In the genomic region with DNA sequence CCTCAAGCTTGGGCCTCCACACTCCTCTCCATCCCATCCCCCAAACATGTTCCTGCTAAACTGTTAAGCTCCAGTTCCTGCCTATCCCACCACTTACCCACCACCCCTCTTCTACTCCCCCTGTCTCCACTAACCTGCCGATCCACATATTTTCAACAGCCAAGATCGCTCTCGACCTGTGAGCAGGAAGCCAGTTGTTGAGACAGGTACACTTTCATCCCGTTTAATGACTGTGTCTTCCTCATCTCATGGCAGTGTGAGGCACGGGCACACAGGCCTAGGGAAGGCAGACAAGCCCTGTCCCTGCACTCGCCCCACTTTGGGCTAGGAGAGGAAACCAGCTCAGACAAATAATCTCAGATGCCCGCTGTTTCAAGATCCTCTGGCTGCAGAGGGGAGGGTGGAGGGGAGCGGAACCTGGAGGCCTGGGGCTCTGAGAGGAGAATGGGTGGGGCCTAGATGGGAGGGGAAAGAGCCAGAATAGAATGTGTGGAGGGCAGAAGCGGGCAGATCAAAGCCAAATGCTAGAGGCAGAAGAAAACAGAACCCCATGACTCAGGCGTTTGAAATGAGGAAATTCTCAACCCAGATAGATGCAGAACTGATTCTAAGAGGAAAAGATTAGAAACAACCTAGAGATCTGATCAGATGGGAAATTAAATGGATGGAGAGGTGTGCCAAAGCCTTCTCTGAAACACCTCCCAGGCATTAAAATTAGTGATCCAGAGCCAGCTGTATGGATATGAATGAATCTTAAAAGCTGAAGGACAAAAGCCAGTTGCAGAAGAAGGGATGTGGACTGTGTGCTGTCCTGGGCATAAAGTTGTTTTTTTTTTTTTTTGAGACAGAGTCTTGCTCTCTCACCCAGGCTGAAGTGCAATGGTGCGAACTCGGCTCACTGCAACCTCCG, we compare ENCODE assay signal across 1 cellular context.
TF ChIP-seq lines count a peak whose summit lies in the region.

No MANE protein-coding gene starts in this region.

TF ChIP-seq in HepG2, 621 proteins besides CTCF, POLR2A, EP300 and RAD21 (continued from another document and continues in another):
- TF ChIP-seq CREM (IDR thresholded peaks at IDR 0.05) (peak; percentile 31; the same call in 1 of the 2 replicates), CREM (CRISPR knock-in tag; IDR thresholded peaks at IDR 0.05) (no peak), FOSL2 (CRISPR knock-in tag; IDR thresholded peaks at IDR 0.05) (peak; percentile 96), MYC (CRISPR knock-in tag; IDR thresholded peaks at IDR 0.05; ENCODE audit: borderline replicate concordance) (0 out of 2 replicates have a peak, but pooled peaks have one; percentile 25), FOSL1 (CRISPR knock-in tag; IDR thresholded peaks at IDR 0.05; ENCODE audit: borderline replicate concordance) (peak; percentile 84; the same call in 1 of the 2 replicates), PHF8 (CRISPR knock-in tag; IDR thresholded peaks at IDR 0.05) (no peak), ZMYM2 (CRISPR knock-in tag; IDR thresholded peaks at IDR 0.05) (peak; percentile 36; the same call in 1 of the 2 replicates), HNF4A (CRISPR knock-in tag; IDR thresholded peaks at IDR 0.05) (no peak), FOXA3 (CRISPR knock-in tag; IDR thresholded peaks at IDR 0.05) (peak; percentile 37; the same call in 1 of the 2 replicates), ARID2 (CRISPR knock-in tag; IDR thresholded peaks at IDR 0.05; ENCODE audit: borderline replicate concordance) (peak; percentile 75; the same call in 1 of the 2 replicates), TBX2 (CRISPR knock-in tag; IDR thresholded peaks at IDR 0.05; ENCODE audit: borderline replicate concordance) (peak; percentile 84), ZNF432 (CRISPR knock-in tag; IDR thresholded peaks at IDR 0.05; ENCODE audit: borderline replicate concordance) (no peak), SIX4 (CRISPR knock-in tag; IDR thresholded peaks at IDR 0.05) (peak; percentile 18; the same call in 1 of the 2 replicates), ZNF816 (CRISPR knock-in tag; IDR thresholded peaks at IDR 0.05; ENCODE audit: borderline replicate concordance) (no peak), SAFB2 (CRISPR knock-in tag; IDR thresholded peaks at IDR 0.05; ENCODE audit: borderline replicate concordance, low read depth) (no peak), ZNF235 (CRISPR knock-in tag; IDR thresholded peaks at IDR 0.05; ENCODE audit: borderline replicate concordance) (no peak), HNRNPL (IDR thresholded peaks at IDR 0.05; ENCODE audit: low read depth, low read length) (no peak), MEF2D (CRISPR knock-in tag; IDR thresholded peaks at IDR 0.05) (peak; percentile 67; the same call in 1 of the 2 replicates), THAP11 (CRISPR knock-in tag; IDR thresholded peaks at IDR 0.05) (0 out of 2 replicates have a peak, but pooled peaks have one; percentile 31), HMG20A (CRISPR knock-in tag; IDR thresholded peaks at IDR 0.05; ENCODE audit: borderline replicate concordance) (peak; percentile 9; the same call in 1 of the 2 replicates), ZSCAN25 (CRISPR knock-in tag; IDR thresholded peaks at IDR 0.05) (peak; percentile 97), GATAD2A (CRISPR knock-in tag; IDR thresholded peaks at IDR 0.05) (peak; percentile 39; the same call in 1 of the 2 replicates), POLR2AphosphoS5 (IDR thresholded peaks at IDR 0.05; ENCODE audit: low read depth, low read length) (peak; percentile 9; the same call in 1 of the 2 replicates), KDM2A (CRISPR knock-in tag; IDR thresholded peaks at IDR 0.05; ENCODE audit: borderline replicate concordance, low read depth) (peak; percentile 24; the same call in 1 of the 2 replicates), ZNF614 (CRISPR knock-in tag; IDR thresholded peaks at IDR 0.05; ENCODE audit: borderline replicate concordance) (no peak)
- TF ChIP-seq, protein P1, sequence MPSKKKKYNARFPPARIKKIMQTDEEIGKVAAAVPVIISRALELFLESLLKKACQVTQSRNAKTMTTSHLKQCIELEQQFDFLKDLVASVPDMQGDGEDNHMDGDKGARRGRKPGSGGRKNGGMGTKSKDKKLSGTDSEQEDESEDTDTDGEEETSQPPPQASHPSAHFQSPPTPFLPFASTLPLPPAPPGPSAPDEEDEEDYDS (CRISPR knock-in tag; IDR thresholded peaks at IDR 0.05): peak; percentile 10; the same call in 1 of the 2 replicates
- TF ChIP-seq, protein P2, sequence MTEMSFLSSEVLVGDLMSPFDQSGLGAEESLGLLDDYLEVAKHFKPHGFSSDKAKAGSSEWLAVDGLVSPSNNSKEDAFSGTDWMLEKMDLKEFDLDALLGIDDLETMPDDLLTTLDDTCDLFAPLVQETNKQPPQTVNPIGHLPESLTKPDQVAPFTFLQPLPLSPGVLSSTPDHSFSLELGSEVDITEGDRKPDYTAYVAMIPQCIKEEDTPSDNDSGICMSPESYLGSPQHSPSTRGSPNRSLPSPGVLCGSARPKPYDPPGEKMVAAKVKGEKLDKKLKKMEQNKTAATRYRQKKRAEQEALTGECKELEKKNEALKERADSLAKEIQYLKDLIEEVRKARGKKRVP (CRISPR knock-in tag; IDR thresholded peaks at IDR 0.05): 0 out of 4 replicates have a peak, but pooled peaks of 1 of the 2 experiments have one; percentile 12
- TF ChIP-seq, protein P3, sequence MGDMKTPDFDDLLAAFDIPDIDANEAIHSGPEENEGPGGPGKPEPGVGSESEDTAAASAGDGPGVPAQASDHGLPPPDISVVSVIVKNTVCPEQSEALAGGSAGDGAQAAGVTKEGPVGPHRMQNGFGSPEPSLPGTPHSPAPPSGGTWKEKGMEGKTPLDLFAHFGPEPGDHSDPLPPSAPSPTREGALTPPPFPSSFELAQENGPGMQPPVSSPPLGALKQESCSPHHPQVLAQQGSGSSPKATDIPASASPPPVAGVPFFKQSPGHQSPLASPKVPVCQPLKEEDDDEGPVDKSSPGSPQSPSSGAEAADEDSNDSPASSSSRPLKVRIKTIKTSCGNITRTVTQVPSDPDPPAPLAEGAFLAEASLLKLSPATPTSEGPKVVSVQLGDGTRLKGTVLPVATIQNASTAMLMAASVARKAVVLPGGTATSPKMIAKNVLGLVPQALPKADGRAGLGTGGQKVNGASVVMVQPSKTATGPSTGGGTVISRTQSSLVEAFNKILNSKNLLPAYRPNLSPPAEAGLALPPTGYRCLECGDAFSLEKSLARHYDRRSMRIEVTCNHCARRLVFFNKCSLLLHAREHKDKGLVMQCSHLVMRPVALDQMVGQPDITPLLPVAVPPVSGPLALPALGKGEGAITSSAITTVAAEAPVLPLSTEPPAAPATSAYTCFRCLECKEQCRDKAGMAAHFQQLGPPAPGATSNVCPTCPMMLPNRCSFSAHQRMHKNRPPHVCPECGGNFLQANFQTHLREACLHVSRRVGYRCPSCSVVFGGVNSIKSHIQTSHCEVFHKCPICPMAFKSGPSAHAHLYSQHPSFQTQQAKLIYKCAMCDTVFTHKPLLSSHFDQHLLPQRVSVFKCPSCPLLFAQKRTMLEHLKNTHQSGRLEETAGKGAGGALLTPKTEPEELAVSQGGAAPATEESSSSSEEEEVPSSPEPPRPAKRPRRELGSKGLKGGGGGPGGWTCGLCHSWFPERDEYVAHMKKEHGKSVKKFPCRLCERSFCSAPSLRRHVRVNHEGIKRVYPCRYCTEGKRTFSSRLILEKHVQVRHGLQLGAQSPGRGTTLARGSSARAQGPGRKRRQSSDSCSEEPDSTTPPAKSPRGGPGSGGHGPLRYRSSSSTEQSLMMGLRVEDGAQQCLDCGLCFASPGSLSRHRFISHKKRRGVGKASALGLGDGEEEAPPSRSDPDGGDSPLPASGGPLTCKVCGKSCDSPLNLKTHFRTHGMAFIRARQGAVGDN (CRISPR knock-in tag; IDR thresholded peaks at IDR 0.05): peak; percentile 49
- TF ChIP-seq, protein P4, sequence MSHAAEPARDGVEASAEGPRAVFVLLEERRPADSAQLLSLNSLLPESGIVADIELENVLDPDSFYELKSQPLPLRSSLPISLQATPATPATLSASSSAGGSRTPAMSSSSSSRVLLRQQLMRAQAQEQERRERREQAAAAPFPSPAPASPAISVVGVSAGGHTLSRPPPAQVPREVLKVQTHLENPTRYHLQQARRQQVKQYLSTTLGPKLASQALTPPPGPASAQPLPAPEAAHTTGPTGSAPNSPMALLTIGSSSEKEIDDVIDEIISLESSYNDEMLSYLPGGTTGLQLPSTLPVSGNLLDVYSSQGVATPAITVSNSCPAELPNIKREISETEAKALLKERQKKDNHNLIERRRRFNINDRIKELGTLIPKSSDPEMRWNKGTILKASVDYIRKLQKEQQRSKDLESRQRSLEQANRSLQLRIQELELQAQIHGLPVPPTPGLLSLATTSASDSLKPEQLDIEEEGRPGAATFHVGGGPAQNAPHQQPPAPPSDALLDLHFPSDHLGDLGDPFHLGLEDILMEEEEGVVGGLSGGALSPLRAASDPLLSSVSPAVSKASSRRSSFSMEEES (CRISPR knock-in tag; IDR thresholded peaks at IDR 0.05): peak; percentile 53
- TF ChIP-seq, protein P5, sequence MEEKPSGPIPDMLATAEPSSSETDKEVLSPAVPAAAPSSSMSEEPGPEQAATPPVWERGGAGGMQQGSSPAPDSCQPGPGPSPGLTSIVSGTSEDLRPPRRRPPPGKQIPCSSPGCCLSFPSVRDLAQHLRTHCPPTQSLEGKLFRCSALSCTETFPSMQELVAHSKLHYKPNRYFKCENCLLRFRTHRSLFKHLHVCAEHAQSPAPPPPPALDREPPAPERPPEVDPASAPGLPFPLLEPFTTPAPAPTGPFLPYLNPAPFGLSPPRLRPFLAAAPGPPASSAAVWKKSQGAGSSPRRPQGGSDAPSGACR (CRISPR knock-in tag; IDR thresholded peaks at IDR 0.05): no peak
- TF ChIP-seq, protein P6, sequence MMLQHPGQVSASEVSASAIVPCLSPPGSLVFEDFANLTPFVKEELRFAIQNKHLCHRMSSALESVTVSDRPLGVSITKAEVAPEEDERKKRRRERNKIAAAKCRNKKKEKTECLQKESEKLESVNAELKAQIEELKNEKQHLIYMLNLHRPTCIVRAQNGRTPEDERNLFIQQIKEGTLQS (CRISPR knock-in tag; IDR thresholded peaks at IDR 0.05): peak; percentile 70
- TF ChIP-seq, protein P7, sequence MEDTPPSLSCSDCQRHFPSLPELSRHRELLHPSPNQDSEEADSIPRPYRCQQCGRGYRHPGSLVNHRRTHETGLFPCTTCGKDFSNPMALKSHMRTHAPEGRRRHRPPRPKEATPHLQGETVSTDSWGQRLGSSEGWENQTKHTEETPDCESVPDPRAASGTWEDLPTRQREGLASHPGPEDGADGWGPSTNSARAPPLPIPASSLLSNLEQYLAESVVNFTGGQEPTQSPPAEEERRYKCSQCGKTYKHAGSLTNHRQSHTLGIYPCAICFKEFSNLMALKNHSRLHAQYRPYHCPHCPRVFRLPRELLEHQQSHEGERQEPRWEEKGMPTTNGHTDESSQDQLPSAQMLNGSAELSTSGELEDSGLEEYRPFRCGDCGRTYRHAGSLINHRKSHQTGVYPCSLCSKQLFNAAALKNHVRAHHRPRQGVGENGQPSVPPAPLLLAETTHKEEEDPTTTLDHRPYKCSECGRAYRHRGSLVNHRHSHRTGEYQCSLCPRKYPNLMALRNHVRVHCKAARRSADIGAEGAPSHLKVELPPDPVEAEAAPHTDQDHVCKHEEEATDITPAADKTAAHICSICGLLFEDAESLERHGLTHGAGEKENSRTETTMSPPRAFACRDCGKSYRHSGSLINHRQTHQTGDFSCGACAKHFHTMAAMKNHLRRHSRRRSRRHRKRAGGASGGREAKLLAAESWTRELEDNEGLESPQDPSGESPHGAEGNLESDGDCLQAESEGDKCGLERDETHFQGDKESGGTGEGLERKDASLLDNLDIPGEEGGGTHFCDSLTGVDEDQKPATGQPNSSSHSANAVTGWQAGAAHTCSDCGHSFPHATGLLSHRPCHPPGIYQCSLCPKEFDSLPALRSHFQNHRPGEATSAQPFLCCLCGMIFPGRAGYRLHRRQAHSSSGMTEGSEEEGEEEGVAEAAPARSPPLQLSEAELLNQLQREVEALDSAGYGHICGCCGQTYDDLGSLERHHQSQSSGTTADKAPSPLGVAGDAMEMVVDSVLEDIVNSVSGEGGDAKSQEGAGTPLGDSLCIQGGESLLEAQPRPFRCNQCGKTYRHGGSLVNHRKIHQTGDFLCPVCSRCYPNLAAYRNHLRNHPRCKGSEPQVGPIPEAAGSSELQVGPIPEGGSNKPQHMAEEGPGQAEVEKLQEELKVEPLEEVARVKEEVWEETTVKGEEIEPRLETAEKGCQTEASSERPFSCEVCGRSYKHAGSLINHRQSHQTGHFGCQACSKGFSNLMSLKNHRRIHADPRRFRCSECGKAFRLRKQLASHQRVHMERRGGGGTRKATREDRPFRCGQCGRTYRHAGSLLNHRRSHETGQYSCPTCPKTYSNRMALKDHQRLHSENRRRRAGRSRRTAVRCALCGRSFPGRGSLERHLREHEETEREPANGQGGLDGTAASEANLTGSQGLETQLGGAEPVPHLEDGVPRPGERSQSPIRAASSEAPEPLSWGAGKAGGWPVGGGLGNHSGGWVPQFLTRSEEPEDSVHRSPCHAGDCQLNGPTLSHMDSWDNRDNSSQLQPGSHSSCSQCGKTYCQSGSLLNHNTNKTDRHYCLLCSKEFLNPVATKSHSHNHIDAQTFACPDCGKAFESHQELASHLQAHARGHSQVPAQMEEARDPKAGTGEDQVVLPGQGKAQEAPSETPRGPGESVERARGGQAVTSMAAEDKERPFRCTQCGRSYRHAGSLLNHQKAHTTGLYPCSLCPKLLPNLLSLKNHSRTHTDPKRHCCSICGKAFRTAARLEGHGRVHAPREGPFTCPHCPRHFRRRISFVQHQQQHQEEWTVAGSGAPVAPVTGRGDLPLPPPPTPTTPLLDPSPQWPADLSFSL (CRISPR knock-in tag; IDR thresholded peaks at IDR 0.05): no peak
- TF ChIP-seq, protein P8, sequence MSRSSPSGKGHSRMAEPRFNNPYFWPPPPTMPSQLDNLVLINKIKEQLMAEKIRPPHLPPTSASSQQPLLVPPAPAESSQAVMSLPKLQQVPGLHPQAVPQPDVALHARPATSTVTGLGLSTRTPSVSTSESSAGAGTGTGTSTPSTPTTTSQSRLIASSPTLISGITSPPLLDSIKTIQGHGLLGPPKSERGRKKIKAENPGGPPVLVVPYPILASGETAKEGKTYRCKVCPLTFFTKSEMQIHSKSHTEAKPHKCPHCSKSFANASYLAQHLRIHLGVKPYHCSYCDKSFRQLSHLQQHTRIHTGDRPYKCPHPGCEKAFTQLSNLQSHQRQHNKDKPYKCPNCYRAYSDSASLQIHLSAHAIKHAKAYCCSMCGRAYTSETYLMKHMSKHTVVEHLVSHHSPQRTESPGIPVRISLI (CRISPR knock-in tag; IDR thresholded peaks at IDR 0.05; ENCODE audit: borderline replicate concordance): peak; percentile 32; the same call in 1 of the 2 replicates
- TF ChIP-seq, protein P9, sequence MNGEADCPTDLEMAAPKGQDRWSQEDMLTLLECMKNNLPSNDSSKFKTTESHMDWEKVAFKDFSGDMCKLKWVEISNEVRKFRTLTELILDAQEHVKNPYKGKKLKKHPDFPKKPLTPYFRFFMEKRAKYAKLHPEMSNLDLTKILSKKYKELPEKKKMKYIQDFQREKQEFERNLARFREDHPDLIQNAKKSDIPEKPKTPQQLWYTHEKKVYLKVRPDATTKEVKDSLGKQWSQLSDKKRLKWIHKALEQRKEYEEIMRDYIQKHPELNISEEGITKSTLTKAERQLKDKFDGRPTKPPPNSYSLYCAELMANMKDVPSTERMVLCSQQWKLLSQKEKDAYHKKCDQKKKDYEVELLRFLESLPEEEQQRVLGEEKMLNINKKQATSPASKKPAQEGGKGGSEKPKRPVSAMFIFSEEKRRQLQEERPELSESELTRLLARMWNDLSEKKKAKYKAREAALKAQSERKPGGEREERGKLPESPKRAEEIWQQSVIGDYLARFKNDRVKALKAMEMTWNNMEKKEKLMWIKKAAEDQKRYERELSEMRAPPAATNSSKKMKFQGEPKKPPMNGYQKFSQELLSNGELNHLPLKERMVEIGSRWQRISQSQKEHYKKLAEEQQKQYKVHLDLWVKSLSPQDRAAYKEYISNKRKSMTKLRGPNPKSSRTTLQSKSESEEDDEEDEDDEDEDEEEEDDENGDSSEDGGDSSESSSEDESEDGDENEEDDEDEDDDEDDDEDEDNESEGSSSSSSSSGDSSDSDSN (CRISPR knock-in tag; IDR thresholded peaks at IDR 0.05): peak; percentile 34; the same call in 1 of the 2 replicates
